8 cellular contexts compared by ENCODE assay signal in the genomic region with DNA sequence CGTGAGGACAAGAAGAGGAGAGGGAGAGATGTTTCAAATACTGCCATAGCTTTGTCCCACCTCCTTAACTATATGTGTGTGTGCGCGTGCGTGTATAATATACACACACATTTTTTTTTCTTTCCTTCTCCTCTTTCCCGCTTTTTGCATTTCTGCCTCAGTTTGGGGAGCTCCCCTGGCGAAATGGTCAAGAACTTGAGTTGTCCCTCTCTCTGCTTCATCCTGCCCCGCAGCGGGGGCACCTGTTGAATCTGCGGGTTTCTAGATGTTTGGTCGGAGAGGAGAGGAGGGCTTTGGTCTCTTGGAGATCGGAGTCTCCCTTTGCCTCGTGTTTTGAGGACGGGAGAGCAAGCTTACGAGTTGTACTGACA. TPM values are rescaled to one million over a fixed set of nuclear protein-coding genes. Genes with fewer than 3 reads are reported as not detected.
A peak's percentile ranks its signal among the peaks of the same experiment; 100 is the strongest.
DNase-seq lines count a peak whose midpoint lies in the region; ATAC-seq, FAIRE-seq and TF ChIP-seq lines count a peak whose summit lies in the region.

No MANE protein-coding gene starts in this region.

- no peaks in the 10 kb centered on the region for H4K20me1 ChIP-seq in GM12878 (ENCODE audit: control insufficient read depth, insufficient read depth)

- no peak for TF ChIP-seq POLR2A in GM12878 (IDR thresholded peaks at IDR 0.05; ENCODE audit: low read depth, low read length)

- H2AFZ ChIP-seq in GM12878 (ENCODE audit: control insufficient read depth, low read depth, low read length): peak overlapping the region; percentile 75

- CTCF ChIA-PET in BJ (lab: Yijun Ruan, JAX): interaction anchor here (1.2 to 1.4 kb wide), 3 partner anchors 14 to 1572 kb away, joined by 3 to 5 read pairs (median 4); no protein-coding TSS in a partner anchor
- CTCF ChIA-PET in GM12878 (lab: Yijun Ruan, JAX): interaction anchor here (0.6 to 2.2 kb wide), 4 partner anchors 15 to 239 kb away, joined by 3 to 11 read pairs (median 4); no protein-coding TSS in a partner anchor

- in situ Hi-C loops in GM12878 (cut with MboI): no loop called here

- peak overlapping the region; percentile 72 for H3K4me2 ChIP-seq in GM12878 (ENCODE audit: control insufficient read depth, insufficient read depth)

- no peak for TF ChIP-seq RAD21 in GM12878 (IDR thresholded peaks at IDR 0.05; ENCODE audit: insufficient read depth, low read depth, low read length)

- peak overlapping the region; percentile 88 for H3K9ac ChIP-seq in GM12878 (ENCODE audit: control insufficient read depth, insufficient read depth, low read length)

- peak overlapping the region; percentile 61; the same call in 1 of the 2 replicates for H3K27ac ChIP-seq in GM12878 (ENCODE audit: control insufficient read depth, insufficient read depth)

- RAD21 ChIA-PET in GM12878 (lab: Charles Lee; ENCODE audit: unreplicated experiment): interaction anchor here (0.7 to 0.8 kb wide), 2 partner anchors 16 to 159 kb away, joined by 3 read pairs; partner anchors contain the start of gene TFB2M

- 3% methylated on average over 14 of the region's 14 CpGs for WGBS in GM12878 (ENCODE audit: insufficient coverage, insufficient replicate concordance, low lambda C conversion rate, missing lambda C conversion rate)

- TF ChIP-seq CTCF in BJ (IDR thresholded peaks at IDR 0.05; ENCODE audit: insufficient read depth, low read depth, low read length) (no peak), GM12878 (IDR thresholded peaks at IDR 0.05 in 2 of 3, conservative IDR thresholded peaks at IDR 0.05 in 1 of 3; ENCODE audit: control insufficient read depth in 2 of 3, extremely low read depth in 1 of 3, insufficient read depth in 1 of 3, low read depth in 3 of 3, low read length in 3 of 3) (no peak)

- H3K4me3 ChIP-seq in BJ (ENCODE audit: low read depth, low read length) (peak overlapping the region; percentile 81), GM12878 (peak overlapping the region; percentile 90)

- POLR2A ChIA-PET in BJ (lab: Charles Lee): interaction anchor here (0.7 kb wide), 1 partner anchor 227 kb away, joined by 3 read pairs; no protein-coding TSS in a partner anchor
- POLR2A ChIA-PET in GM12878 (lab: Charles Lee): interaction anchor here (0.9 to 1.4 kb wide), 2 partner anchors 162 to 207 kb away, joined by 5 read pairs; no protein-coding TSS in a partner anchor

- intact Hi-C loops in GM12878 (cut with micrococcal nuclease; ENCODE audit: unreplicated experiment): no loop called here

- H3K36me3 ChIP-seq in BJ (ENCODE audit: control insufficient read depth, insufficient read depth, low read length): peaks cover 3% of the 10 kb centered on the region; the same call in 1 of the 2 replicates
- no peaks in the 10 kb centered on the region for H3K36me3 ChIP-seq in GM12878 (ENCODE audit: control insufficient read depth in 2 of 2, insufficient read depth in 2 of 2, low read length in 1 of 2)

- no peaks in the 10 kb centered on the region for H3K27me3 ChIP-seq in BJ (ENCODE audit: control insufficient read depth, insufficient read depth, low read length)
- no peaks in the 10 kb centered on the region for H3K27me3 ChIP-seq in GM12878 (replicated peaks in 1 of 2; ENCODE audit: control insufficient read depth in 2 of 2, insufficient read depth in 2 of 2, low read length in 1 of 2)

- peak; percentile 28 for ATAC-seq in GM18861 (IDR thresholded peaks at IDR 0.05; ENCODE audit: unreplicated experiment)
- peak; percentile 9 for ATAC-seq in HG03097 (IDR thresholded peaks at IDR 0.05; ENCODE audit: low FRiP score, unreplicated experiment)
- peak; percentile 75 for ATAC-seq in GM12878

- no peak for FAIRE-seq in GM12878 (lab: Jason Lieb, UNC)

- peaks cover 7% of the 10 kb centered on the region; the same call in 2 of the 3 replicates for H3K9me3 ChIP-seq in GM12878 (replicated peaks; ENCODE audit: control insufficient read depth, insufficient read depth, low read length)

- SMC1A ChIA-PET in GM12878 (lab: Charles Lee; ENCODE audit: uncharacterized antibody, unreplicated experiment): interaction anchor here (0.6 to 1.0 kb wide), 5 partner anchors 15 to 1072 kb away, joined by 3 read pairs; no protein-coding TSS in a partner anchor

- TF ChIP-seq EP300 in GM12878 (IDR thresholded peaks at IDR 0.05; ENCODE audit: borderline replicate concordance in 1 of 2, control insufficient read depth in 1 of 2, low read depth in 2 of 2, low read length in 2 of 2): no peak

- DNase-seq in BJ (ENCODE audit: low read depth) (no peak), NCI-H526 (lab: John Stamatoyannopoulos, UW) (peak; percentile 41 to 68), GM12878 (ENCODE audit: low read depth, low spot score) (no peak), iPS-NIHi7 (ENCODE audit: extremely low spot score) (peak; percentile 39), GOT3 (lab: John Stamatoyannopoulos, UW) (no peak)
- peak; percentile 38 for DNase-seq in stimulated activated CD8-positive, alpha-beta memory T cell treated with anti-CD3 and anti-CD28 coated beads, Interleukin-4, amount 100 ng/mL, for 48 hours

- 0 out of 2 replicates have a peak, but pooled peaks cover 3% of the 10 kb centered on the region for H3K79me2 ChIP-seq in GM12878 (ENCODE audit: control insufficient read depth, insufficient read depth, low read length)

- BruUV-seq in GM12878 (replicated peaks; lab: Mats Ljungman, UMichigan): no TSS peak

- no peaks in the 10 kb centered on the region for H3K4me1 ChIP-seq in GM12878 (ENCODE audit: control insufficient read depth, insufficient read depth, low read length)

TF ChIP-seq in GM12878, 131 proteins besides CTCF, POLR2A, EP300 and RAD21:
- TF ChIP-seq JUND (IDR thresholded peaks at IDR 0.05; ENCODE audit: low read depth, low read length) (no peak), NBN (IDR thresholded peaks at IDR 0.05) (0 out of 2 replicates have a peak, but pooled peaks have one; percentile 38), DPF2 (IDR thresholded peaks at IDR 0.05) (no peak), POLR2AphosphoS5 (IDR thresholded peaks at IDR 0.05; ENCODE audit: low read length) (no peak), SMC3 (IDR thresholded peaks at IDR 0.05; ENCODE audit: borderline replicate concordance, low read length) (no peak), HDGF (IDR thresholded peaks at IDR 0.05) (0 out of 2 replicates have a peak, but pooled peaks have one; percentile 25), KLF5 (IDR thresholded peaks at IDR 0.05; ENCODE audit: partially characterized antibody) (no peak), NR2F1 (conservative IDR thresholded peaks at IDR 0.05) (no peak)
- TF ChIP-seq, protein P1, sequence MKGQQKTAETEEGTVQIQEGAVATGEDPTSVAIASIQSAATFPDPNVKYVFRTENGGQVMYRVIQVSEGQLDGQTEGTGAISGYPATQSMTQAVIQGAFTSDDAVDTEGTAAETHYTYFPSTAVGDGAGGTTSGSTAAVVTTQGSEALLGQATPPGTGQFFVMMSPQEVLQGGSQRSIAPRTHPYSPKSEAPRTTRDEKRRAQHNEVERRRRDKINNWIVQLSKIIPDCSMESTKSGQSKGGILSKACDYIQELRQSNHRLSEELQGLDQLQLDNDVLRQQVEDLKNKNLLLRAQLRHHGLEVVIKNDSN (IDR thresholded peaks at IDR 0.05; ENCODE audit: borderline replicate concordance, extremely low read length, insufficient read depth, low read depth, low read length): no peak
- TF ChIP-seq, protein P2, sequence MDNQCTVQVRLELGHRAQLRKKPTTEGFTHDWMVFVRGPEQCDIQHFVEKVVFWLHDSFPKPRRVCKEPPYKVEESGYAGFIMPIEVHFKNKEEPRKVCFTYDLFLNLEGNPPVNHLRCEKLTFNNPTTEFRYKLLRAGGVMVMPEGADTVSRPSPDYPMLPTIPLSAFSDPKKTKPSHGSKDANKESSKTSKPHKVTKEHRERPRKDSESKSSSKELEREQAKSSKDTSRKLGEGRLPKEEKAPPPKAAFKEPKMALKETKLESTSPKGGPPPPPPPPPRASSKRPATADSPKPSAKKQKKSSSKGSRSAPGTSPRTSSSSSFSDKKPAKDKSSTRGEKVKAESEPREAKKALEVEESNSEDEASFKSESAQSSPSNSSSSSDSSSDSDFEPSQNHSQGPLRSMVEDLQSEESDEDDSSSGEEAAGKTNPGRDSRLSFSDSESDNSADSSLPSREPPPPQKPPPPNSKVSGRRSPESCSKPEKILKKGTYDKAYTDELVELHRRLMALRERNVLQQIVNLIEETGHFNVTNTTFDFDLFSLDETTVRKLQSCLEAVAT (IDR thresholded peaks at IDR 0.05): peak; percentile 36; the same call in 1 of the 2 replicates

RNA-seq across cellular contexts. Expression of gene SCCPDH, which starts 0.5 kb away (rescaled TPM):
- polyA plus RNA-seq in BJ (2011; rRNA removed): 21.1 and 33.9 TPM in 2 replicates
- 8.2 and 11.2 TPM in 2 replicates for polyA minus RNA-seq in BJ (2011; rRNA and poly(A)+ RNA removed)
- 21.3 and 21.8 TPM in 2 replicates for total RNA-seq in GM12878 (2013; cell fraction: nucleolus; rRNA removed)
- 25.2 and 28.0 TPM in 2 replicates for total RNA-seq in GM12878 (2014; rRNA removed)
- total RNA-seq in GM12878 (2014; rRNA removed; fragmentation: Illumina TruSeq; extraction: Trizol): 22.2 and 24.9 TPM in 2 replicates
- 22.5 and 24.2 TPM in 2 replicates for total RNA-seq in GM12878 (2021)
- polyA plus RNA-seq in GM12878 (2011; ENCODE audit: low read depth): 14.5 TPM
- polyA plus RNA-seq in GM12878 (2011; rRNA removed): 34.5 and 57.5 TPM in 2 replicates
- polyA plus RNA-seq in GM12878 (2011; cell fraction: cytosol; rRNA removed): 19.1 and 19.6 TPM in 2 replicates
- 11.5 and 14.0 TPM in 2 replicates for polyA plus RNA-seq in GM12878 (2011; cell fraction: nucleus; rRNA removed)
- 16.6 and 21.1 TPM in 2 replicates for polyA plus RNA-seq in GM12878 (2012)
- polyA plus RNA-seq in GM12878 (2014; fragmentation: Illumina TruSeq; extraction: Trizol): 18.1 and 21.5 TPM in 2 replicates
- 10 to 100 TPM in 1 of 2 experiments, 1 to 10 TPM in 1; 5.4 to 14.2 TPM for polyA plus RNA-seq in GM12878 (2014; fragmentation: Nextera tagmentation; extraction: Ambion mirVana)
- 21.6 and 24.1 TPM in 2 replicates for polyA plus RNA-seq in GM12878 (2014; rRNA removed)
- polyA plus RNA-seq in GM12878 (2016; fragmentation: Nextera tagmentation; extraction: Ambion mirVana): 10 to 100 TPM; 43.2 to 44.8 TPM
- polyA minus RNA-seq in GM12878 (2011; rRNA and poly(A)+ RNA removed): 13.2 and 16.5 TPM in 2 replicates
- polyA minus RNA-seq in GM12878 (2011; cell fraction: cytosol; rRNA and poly(A)+ RNA removed): 4.3 and 8.4 TPM in 2 replicates
- polyA minus RNA-seq in GM12878 (2011; cell fraction: nucleus; rRNA and poly(A)+ RNA removed): 6.3 and 11.3 TPM in 2 replicates

Comparison
In these comparisons a context has a peak if more than half of its experiments do, and no peak if none do; other contexts are left out.
1. DNase-seq: peak in NCI-H526 (2 of 2), iPS-NIHi7 (single experiment) and stimulated activated CD8-positive, alpha-beta memory T cell treated with anti-CD3 and anti-CD28 coated beads, Interleukin-4, amount 100 ng/mL, for 48 hours (single experiment); none in BJ (single experiment), GM12878 (single experiment) and GOT3 (single experiment).
2. ATAC-seq: peak in every context shown above with its lines; median percentile 75 in GM12878; 28 in GM18861; 9 in HG03097.